In genomic region chr12:85348779-85349178, GRCh38 we compare ENCODE assay signal across 8 cellular contexts.
"Had no signal": no experiment of that assay in that cellular context is flagged by ENCODE, and none has a peak within 500 bp of the region (broad histone marks: within the 10 kb centered on the region; RNA-seq: fewer than 3 reads in every experiment).

No MANE protein-coding gene starts in this region.

- H3K36me3 ChIP-seq: HAP-1 had no signal

- H3K27ac ChIP-seq: GM23248, KMS-11 had no signal

- H3K9me3 ChIP-seq: HAP-1 had no signal

- H3K4me2 ChIP-seq: KMS-11 had no signal

- H3K4me3 ChIP-seq: GM23248, HAP-1 had no signal

- DNase-seq: GM23248, GOT3, H7, Karpas-422, KBM-7 had no signal

- H2AFZ ChIP-seq: GM23248 had no signal

- H3K9ac ChIP-seq: GM23248, KMS-11 had no signal

- ATAC-seq: HepG2 had no signal

- H3K4me1 ChIP-seq: HAP-1 had no signal
